16 cellular contexts compared by ENCODE assay signal in the genomic region with DNA sequence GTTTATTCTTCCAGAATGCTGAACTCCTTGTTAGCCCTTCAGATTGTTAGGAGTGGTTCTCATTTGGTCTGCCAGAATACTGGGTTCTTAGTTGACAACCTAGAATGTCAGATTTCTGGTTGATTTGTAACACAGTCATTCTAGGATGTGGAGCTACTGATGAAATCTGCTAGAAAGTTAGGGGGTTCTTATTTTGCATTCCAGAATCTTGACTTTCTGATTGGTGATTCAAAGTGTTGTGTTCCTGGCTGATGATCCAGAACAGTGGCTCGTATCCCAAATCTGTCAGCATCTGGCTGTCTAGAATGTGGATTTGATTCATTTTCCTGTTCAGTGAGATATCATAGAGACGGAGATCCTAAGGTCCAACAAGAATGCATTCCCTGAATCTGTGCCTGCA.
"Had no signal": no experiment of that assay in that cellular context is flagged by ENCODE, and none has a peak within 500 bp of the region (broad histone marks: within the 10 kb centered on the region; RNA-seq: fewer than 3 reads in every experiment).

No MANE protein-coding gene starts in this region.

- H3K27ac ChIP-seq: ascending aorta, dorsolateral prefrontal cortex, neutrophil had no signal

- H3K4me3 ChIP-seq: ascending aorta, breast epithelium, dorsolateral prefrontal cortex had no signal

- ATAC-seq: activated T-helper 17 cell treated with anti-CD3 and anti-CD28 coated beads, Interleukin-2, amount 50 U/mL, for 72 hours; left lobe of liver; naive thymus-derived CD8-positive, alpha-beta T cell; stimulated activated naive B cell treated with anti-CD40 and anti-IgM and Interleukin-4, amounts not matched to agents 10 μg/mL and 1 μg/mL and 100 μg/mL, for 72 hours had no signal

- DNase-seq: activated CD4-positive, alpha-beta T cell treated with anti-CD3 and anti-CD28 coated beads, Interleukin-2, amount 50 U/mL, for 1 hour; activated naive CD4-positive, alpha-beta T cell treated with Interleukin-2 at 50 U/mL for 16 hours; activated T-cell treated with anti-CD3 and anti-CD28 coated beads for 4 hours; dorsolateral prefrontal cortex; naive thymus-derived CD8-positive, alpha-beta T cell; retina; stimulated activated CD4-positive, alpha-beta T cell treated with anti-CD3 and anti-CD28 coated beads, Interleukin-2, amount 100 ng/mL, for 48 hours; stimulated activated naive B cell treated with anti-CD40 and anti-IgM and Interleukin-4, amounts not matched to agents 10 μg/mL and 1 μg/mL and 100 μg/mL, for 72 hours; substantia nigra; trophoblast cell had no signal

- H3K36me3 ChIP-seq: ascending aorta, breast epithelium, neutrophil had no signal

- H3K9me3 ChIP-seq: ascending aorta, breast epithelium, neutrophil had no signal

- H3K4me1 ChIP-seq: ascending aorta had no signal

- FAIRE-seq: islet of Langerhans had no signal

- H3K27me3 ChIP-seq: ascending aorta, breast epithelium, dorsolateral prefrontal cortex had no signal
